In the genomic region with DNA sequence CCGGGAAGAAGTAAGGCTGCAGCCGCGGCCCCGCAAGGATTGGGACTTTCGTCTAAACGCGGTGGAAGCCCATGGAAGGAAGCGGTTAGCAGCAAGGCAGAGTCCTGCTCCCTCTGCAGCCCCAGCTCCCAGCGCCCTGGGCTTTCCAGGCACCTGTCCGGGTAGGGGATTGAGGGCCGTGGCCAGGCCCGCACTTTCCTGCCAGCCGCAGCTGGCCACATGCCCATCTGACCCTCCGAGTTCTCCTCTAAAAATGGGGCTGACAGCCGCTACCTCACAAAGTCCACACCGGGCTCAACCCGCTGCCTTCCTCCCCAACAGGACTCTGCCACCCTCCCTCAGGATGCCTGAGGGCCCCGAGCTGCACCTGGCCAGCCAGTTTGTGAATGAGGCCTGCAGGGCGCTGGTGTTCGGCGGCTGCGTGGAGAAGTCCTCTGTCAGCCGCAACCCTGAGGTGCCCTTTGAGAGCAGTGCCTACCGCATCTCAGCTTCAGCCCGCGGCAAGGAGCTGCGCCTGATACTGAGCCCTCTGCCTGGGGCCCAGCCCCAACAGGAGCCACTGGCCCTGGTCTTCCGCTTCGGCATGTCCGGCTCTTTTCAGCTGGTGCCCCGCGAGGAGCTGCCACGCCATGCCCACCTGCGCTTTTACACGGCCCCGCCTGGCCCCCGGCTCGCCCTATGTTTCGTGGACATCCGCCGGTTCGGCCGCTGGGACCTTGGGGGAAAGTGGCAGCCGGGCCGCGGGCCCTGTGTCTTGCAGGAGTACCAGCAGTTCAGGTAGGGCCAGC, we compare ENCODE assay signal across 8 cellular contexts. TPM values are rescaled to one million over a fixed set of nuclear protein-coding genes. Genes with fewer than 3 reads are reported as not detected.
DNase-seq lines count a peak whose midpoint lies in the region; ATAC-seq and TF ChIP-seq lines count a peak whose summit lies in the region.

No MANE protein-coding gene starts in this region.

- H3K9me3 ChIP-seq in SK-N-MC (ENCODE audit: low read depth, low read length): no peaks in the 10 kb centered on the region
- no peaks in the 10 kb centered on the region for H3K9me3 ChIP-seq in fibroblast of lung (ENCODE audit: control insufficient read depth, insufficient read depth, low read depth, low read length)
- H3K9me3 ChIP-seq in osteoblast (ENCODE audit: low read depth, low read length): no peaks in the 10 kb centered on the region

- in situ Hi-C loops in G401 (cut with HindIII; ENCODE audit: low sequenced_read_pairs): no loop called here

- DNase-seq in G401 (ENCODE audit: low spot score) (peak; percentile 53), SK-N-MC (ENCODE audit: low read depth, low spot score) (no peak), fibroblast of lung (ENCODE audit: low read depth in 2 of 2) (no peak), osteoblast (ENCODE audit: insufficient read length, low spot score, missing footprints) (peak; percentile 85), NCI-H1930 (lab: John Stamatoyannopoulos, UW) (no peak)

- H3K9ac ChIP-seq in SK-N-MC (ENCODE audit: insufficient read length) (peak overlapping the region; percentile 80), fibroblast of lung (ENCODE audit: insufficient read depth, low read length) (no peak overlapping the region)

- H3K36me3 ChIP-seq in SK-N-MC (ENCODE audit: insufficient read depth, low read length) (no peaks in the 10 kb centered on the region), fibroblast of lung (ENCODE audit: control insufficient read depth, insufficient read depth, low read length) (no peaks in the 10 kb centered on the region), osteoblast (ENCODE audit: insufficient read depth, low read length) (no peaks in the 10 kb centered on the region)

- no peak overlapping the region for H3K27ac ChIP-seq in SK-N-MC
- no peak overlapping the region for H3K27ac ChIP-seq in fibroblast of lung (ENCODE audit: insufficient read depth, low read length)
- no peak overlapping the region for H3K27ac ChIP-seq in osteoblast (ENCODE audit: low read depth, low read length)

- peak overlapping the region; percentile 92 for H3K4me3 ChIP-seq in SK-N-MC
- H3K4me3 ChIP-seq in fibroblast of lung (replicated peaks in 1 of 4; ENCODE audit: control extremely low read depth in 1 of 4, insufficient read depth in 1 of 4, low read depth in 3 of 4, low read length in 4 of 4): peak overlapping the region; percentile 56 to 79 (median 70)
- peak overlapping the region; percentile 73 for H3K4me3 ChIP-seq in osteoblast (ENCODE audit: insufficient read depth, low read length)

- H3K27me3 ChIP-seq in fibroblast of lung (ENCODE audit: control insufficient read depth, insufficient read depth, low read length): peaks cover 5% of the 10 kb centered on the region
- peaks cover 36% of the 10 kb centered on the region for H3K27me3 ChIP-seq in osteoblast (ENCODE audit: insufficient read depth, low read length)

- peak overlapping the region; percentile 59 for H3K4me2 ChIP-seq in fibroblast of lung (ENCODE audit: extremely low read depth, insufficient read depth, low read length)
- H3K4me2 ChIP-seq in osteoblast (ENCODE audit: insufficient read depth, low read length): peak overlapping the region; percentile 80

- H3K79me2 ChIP-seq in fibroblast of lung (ENCODE audit: control insufficient read depth, insufficient read depth, low read length) (no peaks in the 10 kb centered on the region), osteoblast (ENCODE audit: insufficient read depth, low read length) (no peaks in the 10 kb centered on the region)

- H4K20me1 ChIP-seq in fibroblast of lung (ENCODE audit: control insufficient read depth, extremely low read depth, insufficient read depth, low read length) (no peaks in the 10 kb centered on the region), osteoblast (ENCODE audit: insufficient read depth, low read length) (peaks cover 4% of the 10 kb centered on the region)

- H3K4me1 ChIP-seq in fibroblast of lung (ENCODE audit: control insufficient read depth, extremely low read depth, insufficient read depth, low read length) (no peaks in the 10 kb centered on the region), osteoblast (ENCODE audit: insufficient read depth, low read length) (peaks cover 6% of the 10 kb centered on the region)

- TF ChIP-seq CTCF in fibroblast of lung (conservative IDR thresholded peaks at IDR 0.05 in 1 of 2, IDR thresholded peaks at IDR 0.05 in 1 of 2; ENCODE audit: low read depth in 1 of 2, low read length in 2 of 2): no peak
- no peak for TF ChIP-seq CTCF in osteoblast (IDR thresholded peaks at IDR 0.05; ENCODE audit: extremely low read depth, low read depth, low read length)

- ATAC-seq in GM21423 (IDR thresholded peaks at IDR 0.05; ENCODE audit: unreplicated experiment): no peak
- no peak for ATAC-seq in GM21367 (IDR thresholded peaks at IDR 0.05; ENCODE audit: unreplicated experiment)
- no peak for ATAC-seq in HG03457 (IDR thresholded peaks at IDR 0.05; ENCODE audit: unreplicated experiment)

- H2AFZ ChIP-seq in fibroblast of lung (ENCODE audit: low read length): peak overlapping the region; percentile 33
- H2AFZ ChIP-seq in osteoblast (ENCODE audit: low read length): peak overlapping the region; percentile 62

RNA-seq across cellular contexts. Expression of a gene that starts 1.9 kb away (rescaled TPM):
- total RNA-seq in G401 (2014; rRNA removed; shearing (Covaris generic)): 2.3 and 9.1 TPM in 2 replicates
- 4.4 and 6.3 TPM in 2 replicates for total RNA-seq in fibroblast of lung
- 0.66 and 0.68 TPM in 2 replicates for polyA plus RNA-seq in fibroblast of lung
- 1.4 and 2.1 TPM in 2 replicates for polyA plus RNA-seq in fibroblast of lung (2012)
- polyA minus RNA-seq in fibroblast of lung (ENCODE audit: low replicate concordance): 4.1 TPM in 1 of 2 replicates, not detected in the other
- 3.6 and 5.0 TPM in 2 replicates for total RNA-seq in osteoblast

RNA-seq across cellular contexts. Expression of a gene that starts 12.9 kb away (rescaled TPM):
- 199 and 243 TPM in 2 replicates for total RNA-seq in G401 (2014; rRNA removed; shearing (Covaris generic))
- total RNA-seq in fibroblast of lung (43.1 and 65.9 TPM in 2 replicates), osteoblast (67.2 and 68.4 TPM in 2 replicates)
- 74.9 and 137 TPM in 2 replicates for polyA plus RNA-seq in fibroblast of lung
- 81.7 and 147 TPM in 2 replicates for polyA plus RNA-seq in fibroblast of lung (2012)
- polyA minus RNA-seq in fibroblast of lung (ENCODE audit: low replicate concordance): 40.4 and 77.4 TPM in 2 replicates

RNA-seq across cellular contexts. Expression of a gene that starts 19.6 kb away (rescaled TPM):
- total RNA-seq in G401 (2014; rRNA removed; shearing (Covaris generic)): 59.1 and 69.2 TPM in 2 replicates
- total RNA-seq in fibroblast of lung (94.3 and 124 TPM in 2 replicates), osteoblast (123 and 142 TPM in 2 replicates)
- 27.3 and 40.6 TPM in 2 replicates for polyA plus RNA-seq in fibroblast of lung
- 48.6 and 55.3 TPM in 2 replicates for polyA plus RNA-seq in fibroblast of lung (2012)
- 56.2 and 93.4 TPM in 2 replicates for polyA minus RNA-seq in fibroblast of lung (ENCODE audit: low replicate concordance)

Comparison
In these comparisons a context has a peak if more than half of its experiments do, and no peak if none do; other contexts are left out.
1. DNase-seq: peak in G401 (single experiment) and osteoblast (single experiment); none in SK-N-MC (single experiment), fibroblast of lung (0 of 2) and NCI-H1930 (0 of 2).
2. Peak in every context shown above with its lines, with median percentiles within 50 percentile points of each other: H3K4me3 ChIP-seq.